In the genomic region with DNA sequence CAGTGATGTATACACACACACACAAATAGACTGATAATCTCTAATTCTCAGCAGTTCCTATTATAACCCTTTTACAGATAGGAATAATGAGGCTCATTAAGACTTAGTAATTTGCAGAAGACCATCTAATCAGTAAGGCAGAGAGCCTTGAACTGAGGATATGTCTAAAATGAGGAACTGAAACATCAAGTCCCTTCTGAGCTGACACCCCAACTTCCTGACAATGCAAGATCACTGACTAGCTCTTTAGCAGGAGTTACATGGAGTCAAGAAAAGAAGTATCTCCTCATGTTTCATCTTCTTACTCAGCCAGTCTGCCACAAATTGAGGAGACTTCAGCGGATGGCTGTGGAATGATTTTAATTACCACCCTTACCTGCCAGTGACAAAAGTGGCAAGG, we compare ENCODE assay signal across 9 cellular contexts.
DNase-seq lines count a peak whose midpoint lies in the region; ATAC-seq and TF ChIP-seq lines count a peak whose summit lies in the region.
"Had no signal": no experiment of that assay in that cellular context is flagged by ENCODE, and none has a peak within 500 bp of the region (broad histone marks: within the 10 kb centered on the region; RNA-seq: fewer than 3 reads in every experiment).

No MANE protein-coding gene starts in this region.

- peak; percentile 15 for DNase-seq in SIG-M5 (lab: John Stamatoyannopoulos, UW)
- no peak for DNase-seq in body of pancreas
- DNase-seq in NCI-H524 (lab: John Stamatoyannopoulos, UW), result no peak
- no peak for DNase-seq in aorta
- DNase-seq in stimulated activated CD4-positive, alpha-beta T cell treated with anti-CD3 and anti-CD28 coated beads, Interleukin-12 subunit alpha, Interleukin-12 subunit beta, amount 100 ng/mL, for 4 hours, result no peak
- DNase-seq: CD4-positive, CD25-positive, alpha-beta regulatory T cell had no signal

- no peaks in the 10 kb centered on the region for H3K9me3 ChIP-seq in body of pancreas
- H3K9me3 ChIP-seq in aorta (ENCODE audit: control insufficient read depth, low read length), result no peaks in the 10 kb centered on the region

- ATAC-seq in GM18499 (IDR thresholded peaks at IDR 0.05; ENCODE audit: insufficient read depth, unreplicated experiment) (peak; percentile 100), GM21423 (IDR thresholded peaks at IDR 0.05; ENCODE audit: unreplicated experiment) (peak; percentile 96), HG03135 (IDR thresholded peaks at IDR 0.05; ENCODE audit: unreplicated experiment) (peak; percentile 96), body of pancreas (no peak), aorta (ENCODE audit: low FRiP score) (no peak)

- no peak for TF ChIP-seq CTCF in body of pancreas (IDR thresholded peaks at IDR 0.05)

- H3K36me3 ChIP-seq in body of pancreas (replicated peaks in 1 of 2; ENCODE audit: insufficient read depth in 1 of 2, low read depth in 2 of 2) (no peaks in the 10 kb centered on the region), aorta (ENCODE audit: control insufficient read depth in 1 of 2, insufficient read depth in 2 of 2, low read length in 1 of 2) (no peaks in the 10 kb centered on the region)

- no peak for TF ChIP-seq POLR2A in body of pancreas (IDR thresholded peaks at IDR 0.05)

- H3K4me1 ChIP-seq in body of pancreas (no peaks in the 10 kb centered on the region), aorta (ENCODE audit: control insufficient read depth in 1 of 2, insufficient read depth in 2 of 2, low read length in 2 of 2) (no peaks in the 10 kb centered on the region)

- H3K4me3 ChIP-seq in body of pancreas, result no peak overlapping the region
- H3K4me3 ChIP-seq in aorta (ENCODE audit: low read length in 2 of 2), result no peak overlapping the region

- H3K27ac ChIP-seq in body of pancreas, result no peak overlapping the region
- H3K27ac ChIP-seq in aorta (ENCODE audit: low read depth in 1 of 2, low read length in 2 of 2), result no peak overlapping the region

- WGBS in body of pancreas, 2 donors, result 88 to 93% methylated on average over 1 of the region's 1 CpG
- 94 to 95% methylated on average over 1 of the region's 1 CpG for WGBS in aorta, 2 donors

- H3K27me3 ChIP-seq in body of pancreas, result no peaks in the 10 kb centered on the region
- H3K27me3 ChIP-seq in aorta (ENCODE audit: control insufficient read depth in 1 of 2, insufficient read depth in 2 of 2, low read length in 1 of 2), result no peaks in the 10 kb centered on the region

- intact Hi-C loops in body of pancreas (cut with DNase I) (no loop called here), aorta (cut with DNase I) (no loop called here)

Comparison
In these comparisons a context has a peak if more than half of its experiments do, and no peak if none do; other contexts are left out.
1. ATAC-seq: peak in GM18499 (single experiment), GM21423 (single experiment) and HG03135 (single experiment); none in body of pancreas (single experiment) and aorta (single experiment).